27 cellular contexts compared by ENCODE assay signal in genomic region chr2:153005051-153005450, GRCh38.
DNase-seq lines count a peak whose midpoint lies in the region; ATAC-seq, FAIRE-seq and TF ChIP-seq lines count a peak whose summit lies in the region.
"Had no signal": no experiment of that assay in that cellular context is flagged by ENCODE, and none has a peak within 500 bp of the region (broad histone marks: within the 10 kb centered on the region; RNA-seq: fewer than 3 reads in every experiment).

No MANE protein-coding gene starts in this region.

- in situ Hi-C loops in gastrocnemius medialis (cut with MboI; ENCODE audit: low sequenced_read_pairs in 4 of 4) = no loop called here

- no peak overlapping the region for H3K27ac ChIP-seq in H1 (ENCODE audit: low read depth, low read length)
- no peak overlapping the region for H3K27ac ChIP-seq in gastrocnemius medialis
- H3K27ac ChIP-seq: BLaER1 treated with 17β-estradiol and CSF1 and Interleukin-3, amounts not matched to agents 10 nM and 100 nM; breast epithelium; colonic mucosa; neural progenitor cell; thoracic aorta had no signal

- peak; percentile 35 for ATAC-seq in GM18858 (IDR thresholded peaks at IDR 0.05; ENCODE audit: unreplicated experiment)
- peak; percentile 25 for ATAC-seq in HG02623 (IDR thresholded peaks at IDR 0.05; ENCODE audit: unreplicated experiment)
- ATAC-seq in HG03432 (IDR thresholded peaks at IDR 0.05; ENCODE audit: unreplicated experiment) = peak; percentile 72
- no peak for ATAC-seq in Right ventricle myocardium superior (ENCODE audit: poor library complexity)
- no peak for ATAC-seq in gastrocnemius medialis
- ATAC-seq: left colon, sciatic nerve had no signal

- H3K23me2 ChIP-seq in H1 (ENCODE audit: low read depth, low read length) = no peaks in the 10 kb centered on the region

- H3K4me3 ChIP-seq in H1 (ENCODE audit: extremely low read depth in 1 of 4, insufficient read depth in 2 of 4, low read depth in 3 of 4, low read length in 4 of 4) (no peak overlapping the region), gastrocnemius medialis (no peak overlapping the region)
- H3K4me3 ChIP-seq: BLaER1 treated with 17β-estradiol and CSF1 and Interleukin-3, amounts not matched to agents 10 nM and 100 nM; breast epithelium; colonic mucosa; neural progenitor cell; thoracic aorta had no signal

- H3K9ac ChIP-seq in H1 (replicated peaks in 1 of 4; ENCODE audit: extremely low read depth in 1 of 4, low read depth in 3 of 4, low read length in 3 of 4) = no peak overlapping the region
- H3K9ac ChIP-seq: BLaER1 treated with 17β-estradiol and CSF1 and Interleukin-3, amounts not matched to agents 10 nM and 100 nM; neural progenitor cell had no signal

- no peak overlapping the region for H3K18ac ChIP-seq in H1 (ENCODE audit: extremely low read depth, low read length)

- H2BK15ac ChIP-seq in H1 (ENCODE audit: low read length) = no peak overlapping the region

- H2AK5ac ChIP-seq in H1 (ENCODE audit: low read depth, low read length) = no peak overlapping the region

- no peak overlapping the region for H4K91ac ChIP-seq in H1 (replicated peaks; ENCODE audit: insufficient read length, low read length)

- H3K4me1 ChIP-seq in H1 (replicated peaks in 1 of 4; ENCODE audit: control insufficient read depth in 3 of 4, insufficient read depth in 4 of 4, low read length in 3 of 4) (no peaks in the 10 kb centered on the region), gastrocnemius medialis (no peaks in the 10 kb centered on the region)
- H3K4me1 ChIP-seq: BLaER1 treated with 17β-estradiol and CSF1 and Interleukin-3, amounts not matched to agents 10 nM and 100 nM; breast epithelium; colonic mucosa; neural progenitor cell had no signal

- TF ChIP-seq POLR2A in H1 (IDR thresholded peaks at IDR 0.05; ENCODE audit: control extremely low read depth in 1 of 2, low read depth in 2 of 2, low read length in 2 of 2) = no peak
- no peak for TF ChIP-seq POLR2A in gastrocnemius medialis (IDR thresholded peaks at IDR 0.05)

- CTCF ChIA-PET in H1 (lab: Charles Lee; ENCODE audit: partially characterized antibody) = interaction anchor here (0.6 to 1.1 kb wide), 2 partner anchors 54 to 79 kb away, joined by 3 read pairs; no protein-coding TSS in a partner anchor

- no peak overlapping the region for H4K8ac ChIP-seq in H1 (ENCODE audit: extremely low read depth, insufficient read depth, low read length)

- H3K56ac ChIP-seq in H1 (replicated peaks; ENCODE audit: insufficient read length, low read depth, low read length) = no peak overlapping the region

- H3K79me1 ChIP-seq in H1 (ENCODE audit: low read depth, low read length) = no peaks in the 10 kb centered on the region

- peak; percentile 50 for FAIRE-seq in H1 (lab: Jason Lieb, UNC)

- no peak overlapping the region for H3K23ac ChIP-seq in H1 (ENCODE audit: insufficient read length)

- no peak overlapping the region for H2BK5ac ChIP-seq in H1 (ENCODE audit: low read depth, low read length)

- TF ChIP-seq EP300 in H1 (IDR thresholded peaks at IDR 0.05; ENCODE audit: borderline replicate concordance in 1 of 2, low read depth in 2 of 2, low read length in 2 of 2) = no peak

- H3K4ac ChIP-seq in H1 (replicated peaks; ENCODE audit: insufficient read length, low read depth, low read length) = no peak overlapping the region

- H3K4me2 ChIP-seq in H1 (ENCODE audit: insufficient read depth in 1 of 2, low read depth in 2 of 2, low read length in 2 of 2) = no peak overlapping the region
- H3K4me2 ChIP-seq: BLaER1 treated with 17β-estradiol and CSF1 and Interleukin-3, amounts not matched to agents 10 nM and 100 nM; neural progenitor cell had no signal

- no peak overlapping the region for H2BK12ac ChIP-seq in H1 (ENCODE audit: low read depth, low read length)

- no peak overlapping the region for H3K14ac ChIP-seq in H1 (ENCODE audit: insufficient read length)

- H3K27me3 ChIP-seq in H1 (replicated peaks in 1 of 4; ENCODE audit: control insufficient read depth in 3 of 4, extremely low read depth in 1 of 4, insufficient read depth in 3 of 4, low read length in 3 of 4) (no peaks in the 10 kb centered on the region), gastrocnemius medialis (no peaks in the 10 kb centered on the region)
- H3K27me3 ChIP-seq: BLaER1 treated with 17β-estradiol and CSF1 and Interleukin-3, amounts not matched to agents 10 nM and 100 nM; breast epithelium; colonic mucosa; neural progenitor cell had no signal

- H3K36me3 ChIP-seq in H1 (ENCODE audit: control insufficient read depth in 2 of 4, insufficient read depth in 4 of 4, low read length in 3 of 4) (no peaks in the 10 kb centered on the region), gastrocnemius medialis (no peaks in the 10 kb centered on the region)
- H3K36me3 ChIP-seq: BLaER1 treated with 17β-estradiol and CSF1 and Interleukin-3, amounts not matched to agents 10 nM and 100 nM; breast epithelium; colonic mucosa; neural progenitor cell; thoracic aorta had no signal

- H4K20me1 ChIP-seq in H1 (replicated peaks in 1 of 2; ENCODE audit: control insufficient read depth in 1 of 2, insufficient read depth in 2 of 2, low read length in 2 of 2) = no peaks in the 10 kb centered on the region
- H4K20me1 ChIP-seq: BLaER1 treated with 17β-estradiol and CSF1 and Interleukin-3, amounts not matched to agents 10 nM and 100 nM had no signal

- DNase-seq in H1 (ENCODE audit: low read depth in 1 of 2, low spot score in 2 of 2) (no peak), globus pallidus (ENCODE audit: low spot score) (no peak), Right ventricle myocardium superior (no peak), gastrocnemius medialis (no peak), A172 (ENCODE audit: low spot score) (no peak)
- DNase-seq: activated CD4-positive, alpha-beta T cell treated with anti-CD3 and anti-CD28 coated beads, Interleukin-2, amount 50 U/mL, for 1 hour; activated naive CD4-positive, alpha-beta T cell treated with anti-CD3 and anti-CD28 coated beads, Interleukin-2, amount 10 ng/mL, durations not matched to agents 7 days and 5 days; amygdala; colonic mucosa; COR-L47; DND-41; effector memory CD4-positive, alpha-beta T cell; foreskin fibroblast; left colon; NCI-H1436 treated with DMSO at 0.1 percent for 48 hours; NCI-H748 treated with DMSO at 0.1 percent for 48 hours; stimulated activated CD4-positive, alpha-beta T cell treated with anti-CD3 and anti-CD28 coated beads, Interleukin-4, amount 100 ng/mL, for 4 hours; stimulated activated naive CD4-positive, alpha-beta T cell treated with Interleukin-2 at 50 U/mL for 16 hours; T-helper 9 cell had no signal

- H2BK120ac ChIP-seq in H1 (replicated peaks; ENCODE audit: low read depth, low read length) = no peak overlapping the region

- H2AFZ ChIP-seq in H1 (ENCODE audit: low read length) = no peak overlapping the region
- H2AFZ ChIP-seq: neural progenitor cell had no signal

- POLR2A ChIA-PET in H1 (lab: Charles Lee; ENCODE audit: partially characterized antibody) = no interaction called here

- intact Hi-C loops in Right ventricle myocardium superior (cut with DNase I) (no loop called here), gastrocnemius medialis (cut with DNase I; ENCODE audit: low total_unique reads) (no loop called here)

- H2BK20ac ChIP-seq in H1 (ENCODE audit: low read length) = no peak overlapping the region

- H4K5ac ChIP-seq in H1 (ENCODE audit: insufficient read length, low read depth, low read length) = no peak overlapping the region

- H3K79me2 ChIP-seq in H1 (ENCODE audit: control insufficient read depth in 1 of 2, insufficient read depth in 2 of 2, low read length in 2 of 2) = no peaks in the 10 kb centered on the region

- WGBS in H1 (ENCODE audit: extremely low coverage in 1 of 2, insufficient coverage in 1 of 2, insufficient read length in 1 of 2, insufficient replicate concordance in 2 of 2, low coverage in 1 of 2, low lambda C conversion rate in 2 of 2, missing lambda C conversion rate in 1 of 2), 2 experiments = 94% methylated on average over 3 of the region's 3 CpGs; no CpG with 5 or more reads in 1 of the 2 experiments

- no peaks in the 10 kb centered on the region for H3K9me3 ChIP-seq in H1 (ENCODE audit: insufficient read depth in 2 of 2, low read depth in 1 of 2, low read length in 1 of 2)
- no peaks in the 10 kb centered on the region for H3K9me3 ChIP-seq in gastrocnemius medialis
- H3K9me3 ChIP-seq: BLaER1 treated with 17β-estradiol and CSF1 and Interleukin-3, amounts not matched to agents 10 nM and 100 nM; breast epithelium; colonic mucosa; thoracic aorta had no signal

- no peak for TF ChIP-seq CTCF in H1 (IDR thresholded peaks at IDR 0.05; ENCODE audit: control extremely low read depth in 1 of 3, insufficient read depth in 1 of 3, low read depth in 1 of 3, low read length in 3 of 3)
- no peak for TF ChIP-seq CTCF in gastrocnemius medialis (IDR thresholded peaks at IDR 0.05 in 4 of 5, conservative IDR thresholded peaks at IDR 0.05 in 1 of 5)

- no peak for TF ChIP-seq RAD21 in H1 (IDR thresholded peaks at IDR 0.05 in 1 of 2, conservative IDR thresholded peaks at IDR 0.05 in 1 of 2; ENCODE audit: low read depth in 2 of 2, low read length in 2 of 2)

TF ChIP-seq in H1, 55 proteins besides CTCF, POLR2A, EP300 and RAD21:
- TF ChIP-seq CHD2 (IDR thresholded peaks at IDR 0.05; ENCODE audit: low read length) (no peak), SIX5 (IDR thresholded peaks at IDR 0.05; ENCODE audit: low read depth, low read length) (no peak), MAFK (IDR thresholded peaks at IDR 0.05; ENCODE audit: low read depth, low read length) (no peak), EGR1 (IDR thresholded peaks at IDR 0.05; ENCODE audit: borderline replicate concordance, low read depth, low read length) (no peak), KDM4A (IDR thresholded peaks at IDR 0.05; ENCODE audit: low read depth, low read length, severe bottlenecking) (no peak), NRF1 (IDR thresholded peaks at IDR 0.05; ENCODE audit: low read depth, low read length) (no peak), MAX (IDR thresholded peaks at IDR 0.05) (no peak), TEAD4 (IDR thresholded peaks at IDR 0.05; ENCODE audit: low read depth, low read length) (no peak), JUN (IDR thresholded peaks at IDR 0.05; ENCODE audit: low read depth, low read length) (no peak), RBBP5 (IDR thresholded peaks at IDR 0.05; ENCODE audit: borderline replicate concordance, low read depth, low read length) (no peak), NANOG (IDR thresholded peaks at IDR 0.05; ENCODE audit: insufficient read depth, low read depth, low read length, poor library complexity, severe bottlenecking) (no peak), TAF1 (IDR thresholded peaks at IDR 0.05; ENCODE audit: low read depth, low read length) (no peak)
TF ChIP-seq in H1: peak in this region for 0.

Comparison
In these comparisons a context has a peak if more than half of its experiments do, and no peak if none do; other contexts are left out.
1. ATAC-seq: peak in GM18858 (single experiment), HG02623 (single experiment) and HG03432 (single experiment); none in Right ventricle myocardium superior (single experiment) and gastrocnemius medialis (0 of 2).